14 cellular contexts compared by ENCODE assay signal in the genomic region with DNA sequence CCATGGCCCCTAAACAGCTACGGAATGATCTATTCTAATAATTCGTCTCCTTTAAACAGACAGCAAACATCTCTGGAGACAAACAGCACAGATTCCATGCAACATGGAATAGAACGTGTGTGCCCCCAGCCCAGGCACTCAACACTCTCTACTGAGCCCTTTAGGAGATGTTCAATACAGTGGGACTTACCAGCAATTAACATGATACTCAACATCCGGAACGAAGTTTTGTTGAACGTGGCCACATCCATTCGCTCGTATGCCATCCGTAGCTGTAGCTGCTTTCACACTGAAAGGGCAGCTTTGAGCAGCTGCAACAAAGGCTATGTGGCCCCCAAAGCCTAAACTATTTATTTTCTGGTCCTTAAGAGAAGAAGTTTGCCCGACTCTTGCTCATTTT. TPM values are rescaled to one million over a fixed set of nuclear protein-coding genes. Genes with fewer than 3 reads are reported as not detected.
DNase-seq lines count a peak whose midpoint lies in the region; ATAC-seq, FAIRE-seq and TF ChIP-seq lines count a peak whose summit lies in the region.
"Had no signal": no experiment of that assay in that cellular context is flagged by ENCODE, and none has a peak within 500 bp of the region (broad histone marks: within the 10 kb centered on the region; RNA-seq: fewer than 3 reads in every experiment).

No MANE protein-coding gene starts in this region.

- H3K36me3 ChIP-seq in BE2C, result no peaks in the 10 kb centered on the region

- TF ChIP-seq CTCF in nephron (IDR thresholded peaks at IDR 0.05; ENCODE audit: unreplicated experiment in 3 of 3), result no peak
- TF ChIP-seq CTCF in BE2C (IDR thresholded peaks at IDR 0.05; ENCODE audit: low read depth, low read length), result no peak

- no peaks in the 10 kb centered on the region for H3K36me3 Mint-ChIP-seq in stimulated activated naive CD8-positive, alpha-beta T cell treated with anti-CD3 and anti-CD28 coated beads, Interleukin-15, Interleukin-2, amounts not matched to agents 100 ng/mL and 50 ng/mL, for 24 hours (ENCODE audit: low read depth)
- H3K36me3 Mint-ChIP-seq in activated CD8-positive, alpha-beta T cell treated with anti-CD3 and anti-CD28 coated beads, Interleukin-2, amount 10 ng/mL, durations not matched to agents 7 days and 5 days (ENCODE audit: low read depth), result no peaks in the 10 kb centered on the region
- H3K36me3 Mint-ChIP-seq in nephron (ENCODE audit: low read depth), result no peaks in the 10 kb centered on the region

- H3K9me3 ChIP-seq in BE2C, result no peaks in the 10 kb centered on the region

- peaks cover 41% of the 10 kb centered on the region for H3K4me1 Mint-ChIP-seq in stimulated activated naive CD8-positive, alpha-beta T cell treated with anti-CD3 and anti-CD28 coated beads, Interleukin-15, Interleukin-2, amounts not matched to agents 100 ng/mL and 50 ng/mL, for 24 hours (ENCODE audit: low read depth)
- peaks cover 56% of the 10 kb centered on the region for H3K4me1 Mint-ChIP-seq in activated CD8-positive, alpha-beta T cell treated with anti-CD3 and anti-CD28 coated beads, Interleukin-2, amount 10 ng/mL, durations not matched to agents 7 days and 5 days (ENCODE audit: low read depth)
- H3K4me1 Mint-ChIP-seq in nephron, result peaks cover 42% of the 10 kb centered on the region

- no peak for DNase-seq in stimulated activated naive CD8-positive, alpha-beta T cell treated with anti-CD3 and anti-CD28 coated beads, Interleukin-15, Interleukin-2, amounts not matched to agents 100 U/mL and 50 U/mL, for 24 hours
- no peak for DNase-seq in activated CD8-positive, alpha-beta T cell treated with anti-CD3 and anti-CD28 coated beads, Interleukin-2, amount 10 ng/mL, durations not matched to agents 7 days and 5 days
- DNase-seq in BE2C (no peak), GM19239 (ENCODE audit: insufficient read length, low spot score) (no peak), ureter (ENCODE audit: low spot score) (no peak)
- DNase-seq: NCI-H1417 treated with DMSO at 0.1 percent for 48 hours, NCI-H2171, NCI-H69 had no signal

- POLR2A ChIA-PET in activated CD8-positive, alpha-beta T cell treated with anti-CD3 and anti-CD28 coated beads, Interleukin-2, amount 10 ng/mL, durations not matched to agents 7 days and 5 days (lab: Charles Lee), result interaction anchor here (1.2 to 2.0 kb wide), 2 partner anchors 8 to 407 kb away, joined by 4 to 13 read pairs; no protein-coding TSS in a partner anchor

- no peaks in the 10 kb centered on the region for H3K27me3 ChIP-seq in BE2C

- H3K4me3 Mint-ChIP-seq in stimulated activated naive CD8-positive, alpha-beta T cell treated with anti-CD3 and anti-CD28 coated beads, Interleukin-15, Interleukin-2, amounts not matched to agents 100 ng/mL and 50 ng/mL, for 24 hours, result peak overlapping the region; percentile 47
- H3K4me3 Mint-ChIP-seq in activated CD8-positive, alpha-beta T cell treated with anti-CD3 and anti-CD28 coated beads, Interleukin-2, amount 10 ng/mL, durations not matched to agents 7 days and 5 days, result peak overlapping the region; percentile 64
- H3K4me3 Mint-ChIP-seq in nephron, result peak overlapping the region; percentile 76 to 87 (median 83)

- H3K4me3 ChIP-seq in BE2C (ENCODE audit: low read depth, low read length), result no peak overlapping the region
- H3K4me3 ChIP-seq: GM23338 had no signal

- no peak for FAIRE-seq in GM19239 (lab: Jason Lieb, UNC)
- FAIRE-seq: RCC 7860 had no signal

- CTCF ChIA-PET in activated CD8-positive, alpha-beta T cell treated with anti-CD3 and anti-CD28 coated beads, Interleukin-2, amount 10 ng/mL, durations not matched to agents 7 days and 5 days (lab: Charles Lee), result interaction anchor here (0.6 to 8.3 kb wide), 35 partner anchors 8 to 1066 kb away, joined by 3 to 148 read pairs (median 4); no protein-coding TSS in a partner anchor

- H3K27me3 Mint-ChIP-seq in stimulated activated naive CD8-positive, alpha-beta T cell treated with anti-CD3 and anti-CD28 coated beads, Interleukin-15, Interleukin-2, amounts not matched to agents 100 ng/mL and 50 ng/mL, for 24 hours, result peaks cover 21% of the 10 kb centered on the region
- peaks cover 11% of the 10 kb centered on the region for H3K27me3 Mint-ChIP-seq in activated CD8-positive, alpha-beta T cell treated with anti-CD3 and anti-CD28 coated beads, Interleukin-2, amount 10 ng/mL, durations not matched to agents 7 days and 5 days (ENCODE audit: low read depth)
- peaks cover 59% of the 10 kb centered on the region for H3K27me3 Mint-ChIP-seq in nephron (ENCODE audit: low read depth)

- ATAC-seq in stimulated activated naive CD8-positive, alpha-beta T cell treated with anti-CD3 and anti-CD28 coated beads, Interleukin-15, Interleukin-2, amounts not matched to agents 100 U/mL and 50 U/mL, for 24 hours, result no peak
- ATAC-seq in activated CD8-positive, alpha-beta T cell treated with anti-CD3 and anti-CD28 coated beads, Interleukin-2, amount 10 ng/mL, durations not matched to agents 7 days and 5 days, result no peak
- ATAC-seq in GM18858 (IDR thresholded peaks at IDR 0.05; ENCODE audit: unreplicated experiment), result no peak

- peaks cover 14% of the 10 kb centered on the region for H3K4me1 ChIP-seq in BE2C

- no peaks in the 10 kb centered on the region for H3K9me3 Mint-ChIP-seq in stimulated activated naive CD8-positive, alpha-beta T cell treated with anti-CD3 and anti-CD28 coated beads, Interleukin-15, Interleukin-2, amounts not matched to agents 100 ng/mL and 50 ng/mL, for 24 hours
- H3K9me3 Mint-ChIP-seq in activated CD8-positive, alpha-beta T cell treated with anti-CD3 and anti-CD28 coated beads, Interleukin-2, amount 10 ng/mL, durations not matched to agents 7 days and 5 days (ENCODE audit: insufficient read depth), result no peaks in the 10 kb centered on the region
- no peaks in the 10 kb centered on the region for H3K9me3 Mint-ChIP-seq in nephron
- H3K9me3 Mint-ChIP-seq: GM23338 had no signal

- no peak overlapping the region for H3K27ac Mint-ChIP-seq in stimulated activated naive CD8-positive, alpha-beta T cell treated with anti-CD3 and anti-CD28 coated beads, Interleukin-15, Interleukin-2, amounts not matched to agents 100 ng/mL and 50 ng/mL, for 24 hours
- H3K27ac Mint-ChIP-seq in activated CD8-positive, alpha-beta T cell treated with anti-CD3 and anti-CD28 coated beads, Interleukin-2, amount 10 ng/mL, durations not matched to agents 7 days and 5 days, result peak overlapping the region; percentile 22
- H3K27ac Mint-ChIP-seq in nephron, result peak overlapping the region in 1 of 3 experiments; percentile 40
- H3K27ac Mint-ChIP-seq: GM23338 had no signal

RNA-seq across cellular contexts. Expression of a gene that starts 3.5 kb away (rescaled TPM):
- total RNA-seq in activated CD8-positive, alpha-beta T cell treated with anti-CD3 and anti-CD28 coated beads, Interleukin-2, amount 10 ng/mL, durations not matched to agents 7 days and 5 days, result 1 to 10 TPM; 5.1 to 6.0 TPM
- polyA plus RNA-seq in BE2C (2012; ENCODE audit: insufficient read depth, insufficient read length, low read depth), result 6.9 TPM
- 10.6 TPM for total RNA-seq in ureter
- total RNA-seq: IMR-90 had no signal
